ENCODE assay signal across 1 cellular context in the genomic region with DNA sequence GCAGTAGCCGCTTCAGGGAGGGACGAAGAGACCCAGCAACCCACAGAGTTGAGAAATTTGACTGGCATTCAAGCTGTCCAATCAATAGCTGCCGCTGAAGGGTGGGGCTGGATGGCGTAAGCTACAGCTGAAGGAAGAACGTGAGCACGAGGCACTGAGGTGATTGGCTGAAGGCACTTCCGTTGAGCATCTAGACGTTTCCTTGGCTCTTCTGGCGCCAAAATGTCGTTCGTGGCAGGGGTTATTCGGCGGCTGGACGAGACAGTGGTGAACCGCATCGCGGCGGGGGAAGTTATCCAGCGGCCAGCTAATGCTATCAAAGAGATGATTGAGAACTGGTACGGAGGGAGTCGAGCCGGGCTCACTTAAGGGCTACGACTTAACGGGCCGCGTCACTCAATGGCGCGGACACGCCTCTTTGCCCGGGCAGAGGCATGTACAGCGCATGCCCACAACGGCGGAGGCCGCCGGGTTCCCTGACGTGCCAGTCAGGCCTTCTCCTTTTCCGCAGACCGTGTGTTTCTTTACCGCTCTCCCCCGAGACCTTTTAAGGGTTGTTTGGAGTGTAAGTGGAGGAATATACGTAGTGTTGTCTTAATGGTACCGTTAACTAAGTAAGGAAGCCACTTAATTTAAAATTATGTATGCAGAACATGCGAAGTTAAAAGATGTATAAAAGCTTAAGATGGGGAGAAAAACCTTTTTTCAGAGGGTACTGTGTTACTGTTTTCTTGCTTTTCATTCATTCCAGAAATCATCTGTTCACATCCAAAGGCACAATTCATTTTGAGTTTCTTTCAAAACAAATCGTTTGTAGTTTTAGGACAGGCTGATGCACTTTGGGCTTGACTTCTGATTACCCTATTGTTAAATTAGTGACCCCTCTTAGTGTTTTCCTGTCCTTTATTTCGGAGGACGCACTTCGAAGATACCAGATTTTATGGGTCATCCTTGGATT.
TF ChIP-seq lines count a peak whose summit lies in the region.

Gene MLH1 (plus strand): TSS at position 193 of the 958 bp plus-strand sequence. CDS start 30 bp downstream, at position 223.

TF ChIP-seq in K562, 482 proteins besides CTCF, POLR2A, EP300 and RAD21 (continued from another document):
- TF ChIP-seq, protein P1, sequence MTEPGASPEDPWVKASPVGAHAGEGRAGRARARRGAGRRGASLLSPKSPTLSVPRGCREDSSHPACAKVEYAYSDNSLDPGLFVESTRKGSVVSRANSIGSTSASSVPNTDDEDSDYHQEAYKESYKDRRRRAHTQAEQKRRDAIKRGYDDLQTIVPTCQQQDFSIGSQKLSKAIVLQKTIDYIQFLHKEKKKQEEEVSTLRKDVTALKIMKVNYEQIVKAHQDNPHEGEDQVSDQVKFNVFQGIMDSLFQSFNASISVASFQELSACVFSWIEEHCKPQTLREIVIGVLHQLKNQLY (CRISPR knock-in tag; conservative IDR thresholded peaks at IDR 0.05), result peak; percentile 5 to 66; a peak in 1 of 4 replicates
- TF ChIP-seq L3MBTL2 (IDR thresholded peaks at IDR 0.05) (peak; percentile 94), ZNF184 (CRISPR knock-in tag; IDR thresholded peaks at IDR 0.05) (no peak), KAT7 (CRISPR knock-in tag; IDR thresholded peaks at IDR 0.05; ENCODE audit: borderline replicate concordance) (no peak; the same call in 1 of the 2 replicates), HNRNPLL (IDR thresholded peaks at IDR 0.05; ENCODE audit: low read depth, low read length, poor library complexity, severe bottlenecking) (peak; percentile 58), FOXK2 (conservative IDR thresholded peaks at IDR 0.05 in 1 of 2, IDR thresholded peaks at IDR 0.05 in 1 of 2; ENCODE audit: low read depth in 2 of 2) (peak; percentile 50 to 88; a peak in 3 of 4 replicates), SIN3A (IDR thresholded peaks at IDR 0.05; ENCODE audit: borderline replicate concordance in 2 of 2, control insufficient read depth in 1 of 2, low read depth in 2 of 2, low read length in 2 of 2) (peak; percentile 46 to 89; a peak in 3 of 4 replicates), HNRNPL (IDR thresholded peaks at IDR 0.05; ENCODE audit: low read depth, low read length) (0 out of 2 replicates have a peak, but pooled peaks have one; percentile 24), HCFC1 (IDR thresholded peaks at IDR 0.05; ENCODE audit: low read depth, low read length) (peak; percentile 67; the same call in 1 of the 2 replicates), MECOM (CRISPR knock-in tag; IDR thresholded peaks at IDR 0.05) (no peak), NFATC3 (IDR thresholded peaks at IDR 0.05) (no peak), ZNF3 (CRISPR knock-in tag; IDR thresholded peaks at IDR 0.05) (no peak), ATF4 (CRISPR knock-in tag; IDR thresholded peaks at IDR 0.05) (0 out of 2 replicates have a peak, but pooled peaks have one; percentile 4), ZNF561 (CRISPR knock-in tag; conservative IDR thresholded peaks at IDR 0.05) (no peak), POLR2AphosphoS2 (IDR thresholded peaks at IDR 0.05; ENCODE audit: low read length) (no peak), PHF21A (IDR thresholded peaks at IDR 0.05; ENCODE audit: borderline replicate concordance, low read depth) (no peak), ZNF282 (CRISPR knock-in tag; IDR thresholded peaks at IDR 0.05) (no peak), NR4A1 (CRISPR knock-in tag; IDR thresholded peaks at IDR 0.05) (0 out of 2 replicates have a peak, but pooled peaks have one; percentile 50), NR4A1 (tag; IDR thresholded peaks at IDR 0.05) (peak; percentile 62; the same call in 1 of the 2 replicates), RB1 (IDR thresholded peaks at IDR 0.05; ENCODE audit: low read depth) (peak; percentile 99)
- TF ChIP-seq, protein P2, sequence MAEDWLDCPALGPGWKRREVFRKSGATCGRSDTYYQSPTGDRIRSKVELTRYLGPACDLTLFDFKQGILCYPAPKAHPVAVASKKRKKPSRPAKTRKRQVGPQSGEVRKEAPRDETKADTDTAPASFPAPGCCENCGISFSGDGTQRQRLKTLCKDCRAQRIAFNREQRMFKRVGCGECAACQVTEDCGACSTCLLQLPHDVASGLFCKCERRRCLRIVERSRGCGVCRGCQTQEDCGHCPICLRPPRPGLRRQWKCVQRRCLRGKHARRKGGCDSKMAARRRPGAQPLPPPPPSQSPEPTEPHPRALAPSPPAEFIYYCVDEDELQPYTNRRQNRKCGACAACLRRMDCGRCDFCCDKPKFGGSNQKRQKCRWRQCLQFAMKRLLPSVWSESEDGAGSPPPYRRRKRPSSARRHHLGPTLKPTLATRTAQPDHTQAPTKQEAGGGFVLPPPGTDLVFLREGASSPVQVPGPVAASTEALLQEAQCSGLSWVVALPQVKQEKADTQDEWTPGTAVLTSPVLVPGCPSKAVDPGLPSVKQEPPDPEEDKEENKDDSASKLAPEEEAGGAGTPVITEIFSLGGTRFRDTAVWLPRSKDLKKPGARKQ (CRISPR knock-in tag; IDR thresholded peaks at IDR 0.05), result no peak
- TF ChIP-seq, protein P3, sequence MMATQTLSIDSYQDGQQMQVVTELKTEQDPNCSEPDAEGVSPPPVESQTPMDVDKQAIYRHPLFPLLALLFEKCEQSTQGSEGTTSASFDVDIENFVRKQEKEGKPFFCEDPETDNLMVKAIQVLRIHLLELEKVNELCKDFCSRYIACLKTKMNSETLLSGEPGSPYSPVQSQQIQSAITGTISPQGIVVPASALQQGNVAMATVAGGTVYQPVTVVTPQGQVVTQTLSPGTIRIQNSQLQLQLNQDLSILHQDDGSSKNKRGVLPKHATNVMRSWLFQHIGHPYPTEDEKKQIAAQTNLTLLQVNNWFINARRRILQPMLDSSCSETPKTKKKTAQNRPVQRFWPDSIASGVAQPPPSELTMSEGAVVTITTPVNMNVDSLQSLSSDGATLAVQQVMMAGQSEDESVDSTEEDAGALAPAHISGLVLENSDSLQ (IDR thresholded peaks at IDR 0.05), result peak; percentile 100
- TF ChIP-seq, protein P4, sequence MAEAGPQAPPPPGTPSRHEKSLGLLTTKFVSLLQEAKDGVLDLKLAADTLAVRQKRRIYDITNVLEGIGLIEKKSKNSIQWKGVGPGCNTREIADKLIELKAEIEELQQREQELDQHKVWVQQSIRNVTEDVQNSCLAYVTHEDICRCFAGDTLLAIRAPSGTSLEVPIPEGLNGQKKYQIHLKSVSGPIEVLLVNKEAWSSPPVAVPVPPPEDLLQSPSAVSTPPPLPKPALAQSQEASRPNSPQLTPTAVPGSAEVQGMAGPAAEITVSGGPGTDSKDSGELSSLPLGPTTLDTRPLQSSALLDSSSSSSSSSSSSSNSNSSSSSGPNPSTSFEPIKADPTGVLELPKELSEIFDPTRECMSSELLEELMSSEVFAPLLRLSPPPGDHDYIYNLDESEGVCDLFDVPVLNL (CRISPR knock-in tag; IDR thresholded peaks at IDR 0.05; ENCODE audit: low read depth), result peak; percentile 86
